22 cellular contexts compared by ENCODE assay signal in the genomic region with DNA sequence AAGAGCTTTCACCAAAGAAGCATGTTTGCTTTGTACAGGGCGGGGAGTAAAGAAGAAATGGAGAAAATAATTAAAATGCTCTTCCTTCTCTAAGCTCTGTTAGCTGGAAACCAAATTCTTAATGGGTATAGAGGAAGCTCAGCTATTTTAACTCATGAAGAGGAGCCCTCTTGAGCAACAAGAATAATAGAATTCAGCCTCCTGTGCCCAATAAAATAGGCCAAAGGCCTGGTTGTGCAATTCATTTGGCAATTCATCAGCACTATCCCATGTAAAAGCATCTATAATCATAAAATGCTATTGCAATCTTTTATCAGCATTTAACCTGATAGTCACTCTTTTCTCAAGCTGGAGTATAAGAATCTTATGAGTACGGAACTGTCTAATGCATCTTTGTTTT.
DNase-seq lines count a peak whose midpoint lies in the region; ATAC-seq, FAIRE-seq and TF ChIP-seq lines count a peak whose summit lies in the region.
"Had no signal": no experiment of that assay in that cellular context is flagged by ENCODE, and none has a peak within 500 bp of the region (broad histone marks: within the 10 kb centered on the region; RNA-seq: fewer than 3 reads in every experiment).

No MANE protein-coding gene starts in this region.

- H3K4me1 ChIP-seq in right lobe of liver: no peaks in the 10 kb centered on the region
- H3K4me1 ChIP-seq in HepG2 (ENCODE audit: insufficient read depth, low read length): no peaks in the 10 kb centered on the region
- H3K4me1 ChIP-seq: BLaER1 treated with 17β-estradiol and CSF1 and Interleukin-3, amounts not matched to agents 10 nM and 100 nM had no signal

- no peak overlapping the region for H3K4me2 ChIP-seq in HepG2 (ENCODE audit: low read depth, low read length)
- H3K4me2 ChIP-seq: BLaER1 treated with 17β-estradiol and CSF1 and Interleukin-3, amounts not matched to agents 10 nM and 100 nM had no signal

- H3K4me3 ChIP-seq in right lobe of liver: no peak overlapping the region
- no peak overlapping the region for H3K4me3 ChIP-seq in HepG2 (replicated peaks in 1 of 3; ENCODE audit: insufficient read depth in 1 of 3, low read depth in 2 of 3, low read length in 3 of 3)
- no peak overlapping the region for H3K4me3 ChIP-seq in choroid plexus epithelial cell (ENCODE audit: low read depth, low read length)
- H3K4me3 ChIP-seq: BLaER1 treated with 17β-estradiol and CSF1 and Interleukin-3, amounts not matched to agents 10 nM and 100 nM; GM12878 had no signal

- TF ChIP-seq POLR2A in right lobe of liver (IDR thresholded peaks at IDR 0.05) (no peak), HepG2 (IDR thresholded peaks at IDR 0.05; ENCODE audit: insufficient read depth in 1 of 2, low read depth in 2 of 2, low read length in 2 of 2) (no peak)

- ATAC-seq in right lobe of liver (peak; percentile 57 to 95 (median 74)), HepG2 (no peak), HG03520 (IDR thresholded peaks at IDR 0.05; ENCODE audit: unreplicated experiment) (no peak), GM19395 (IDR thresholded peaks at IDR 0.05; ENCODE audit: unreplicated experiment) (no peak)
- ATAC-seq: GM12878 had no signal

- in situ Hi-C loops in HepG2 (cut with HindIII; ENCODE audit: extremely low pct_ligation_motif_present, low pct_unique_long_range_greater_than_20kb): no loop called here

- TF ChIP-seq EP300 in HepG2 (IDR thresholded peaks at IDR 0.05; ENCODE audit: low read depth in 2 of 2, low read length in 2 of 2) (no peak), HepG2 (CRISPR knock-in tag; IDR thresholded peaks at IDR 0.05; ENCODE audit: borderline replicate concordance) (no peak)

- no peak overlapping the region for H3K9ac ChIP-seq in HepG2 (ENCODE audit: insufficient read depth, low read depth, low read length)
- H3K9ac ChIP-seq: BLaER1 treated with 17β-estradiol and CSF1 and Interleukin-3, amounts not matched to agents 10 nM and 100 nM had no signal

- no peak overlapping the region for H3K27ac ChIP-seq in right lobe of liver
- no peak overlapping the region for H3K27ac ChIP-seq in HepG2 (ENCODE audit: extremely low read length, insufficient read depth, low read length)
- H3K27ac ChIP-seq: BLaER1 treated with 17β-estradiol and CSF1 and Interleukin-3, amounts not matched to agents 10 nM and 100 nM; RWPE1 had no signal

- WGBS in right lobe of liver (ENCODE audit: insufficient coverage, low coverage, low lambda C conversion rate, missing lambda C conversion rate): 56% methylated on average over 2 of the region's 2 CpGs
- WGBS in HepG2 (ENCODE audit: low lambda C conversion rate): 1% methylated on average over 2 of the region's 2 CpGs

- no peaks in the 10 kb centered on the region for H4K20me1 ChIP-seq in HepG2 (ENCODE audit: insufficient read depth, low read length)
- H4K20me1 ChIP-seq: BLaER1 treated with 17β-estradiol and CSF1 and Interleukin-3, amounts not matched to agents 10 nM and 100 nM had no signal

- TF ChIP-seq CTCF in right lobe of liver (IDR thresholded peaks at IDR 0.05) (no peak), HepG2 (CRISPR knock-in tag; IDR thresholded peaks at IDR 0.05) (no peak), choroid plexus epithelial cell (conservative IDR thresholded peaks at IDR 0.05; ENCODE audit: low read depth, low read length) (no peak)

- no peaks in the 10 kb centered on the region for H3K79me2 ChIP-seq in HepG2 (ENCODE audit: insufficient read depth, low read length)

- DNase-seq in right lobe of liver (no peak), HepG2 (ENCODE audit: low spot score) (no peak), choroid plexus epithelial cell (ENCODE audit: low read depth) (peak; percentile 20), iris pigment epithelial cell (ENCODE audit: low read depth) (peak; percentile 32), DMS 273 (lab: John Stamatoyannopoulos, UW; ENCODE audit: unreplicated experiment) (no peak), LoVo (ENCODE audit: low spot score) (no peak)
- DNase-seq: 8988T; CD8-positive, alpha-beta memory T cell; DMS79 treated with DMSO at 0.1 percent for 48 hours; Kasumi-1; NCI-H1417 treated with DMSO at 0.1 percent for 48 hours; NCI-H1930; NCI-H2171 treated with DMSO at 0.1 percent for 48 hours; NCI-H446 treated with DMSO at 0.1 percent for 48 hours; NCI-H774 had no signal

- FAIRE-seq in HepG2 (lab: Jason Lieb, UNC): no peak
- FAIRE-seq: G401.6, GM12878, GM18507 had no signal

- no peak for TF ChIP-seq RAD21 in HepG2 (CRISPR knock-in tag; IDR thresholded peaks at IDR 0.05)

- BruUV-seq in HepG2 (replicated peaks; lab: Mats Ljungman, UMichigan): no TSS peak

- no peaks in the 10 kb centered on the region for H3K36me3 ChIP-seq in right lobe of liver
- H3K36me3 ChIP-seq in HepG2 (replicated peaks in 1 of 2; ENCODE audit: control insufficient read depth in 1 of 2, insufficient read depth in 2 of 2, low read length in 2 of 2): no peaks in the 10 kb centered on the region
- H3K36me3 ChIP-seq: BLaER1 treated with 17β-estradiol and CSF1 and Interleukin-3, amounts not matched to agents 10 nM and 100 nM had no signal

- POLR2A ChIA-PET in HepG2 (lab: Yijun Ruan, JAX): no interaction called here

- H3K9me3 ChIP-seq in right lobe of liver: no peaks in the 10 kb centered on the region
- H3K9me3 ChIP-seq in HepG2 (ENCODE audit: low read length): no peaks in the 10 kb centered on the region

- no peaks in the 10 kb centered on the region for H3K27me3 ChIP-seq in right lobe of liver
- no peaks in the 10 kb centered on the region; a peak in 1 of 5 replicates for H3K27me3 ChIP-seq in HepG2 (ENCODE audit: control insufficient read depth in 1 of 2, insufficient read depth in 2 of 2, low read length in 2 of 2)
- H3K27me3 ChIP-seq: BLaER1 treated with 17β-estradiol and CSF1 and Interleukin-3, amounts not matched to agents 10 nM and 100 nM had no signal

- CTCF ChIA-PET in HepG2 (lab: Yijun Ruan, JAX; ENCODE audit: low intra/inter-chr PET ratio, low total read pairs): no interaction called here

- intact Hi-C loops in right lobe of liver (cut with DNase I): no loop called here
- intact Hi-C loops in HepG2 (cut with micrococcal nuclease; ENCODE audit: unreplicated experiment): no loop called here

- no peak overlapping the region for H2AFZ ChIP-seq in HepG2 (ENCODE audit: low read length)

TF ChIP-seq in HepG2, 621 proteins besides CTCF, POLR2A, EP300 and RAD21:
- TF ChIP-seq SMARCC2 (IDR thresholded peaks at IDR 0.05): no peak

Comparison
In these comparisons a context has a peak if more than half of its experiments do, and no peak if none do; other contexts are left out.
1. ATAC-seq: peak in right lobe of liver (4 of 4); none in HepG2 (single experiment), HG03520 (single experiment) and GM19395 (single experiment).
2. DNase-seq: peak in choroid plexus epithelial cell (single experiment) and iris pigment epithelial cell (single experiment); none in right lobe of liver (0 of 3), HepG2 (single experiment), DMS 273 (single experiment) and LoVo (single experiment).